Comparison of ENCODE assay signal across 7 cellular contexts in genomic region chr1:203557958-203558760, GRCh38.
DNase-seq lines count a peak whose midpoint lies in the region; ATAC-seq and TF ChIP-seq lines count a peak whose summit lies in the region.

No MANE protein-coding gene starts in this region.

- H3K36me3 Mint-ChIP-seq in endodermal cell (ENCODE audit: low read depth), result no peaks in the 10 kb centered on the region

- no peaks in the 10 kb centered on the region for H3K9me3 ChIP-seq in endodermal cell (ENCODE audit: control insufficient read depth, low read length)

- ATAC-seq in GM21447 (IDR thresholded peaks at IDR 0.05; ENCODE audit: unreplicated experiment) (no peak), HG03025 (IDR thresholded peaks at IDR 0.05; ENCODE audit: low FRiP score, unreplicated experiment) (no peak)

- TF ChIP-seq CTCF in endodermal cell (conservative IDR thresholded peaks at IDR 0.05), result no peak

- no peaks in the 10 kb centered on the region for H3K36me3 ChIP-seq in endodermal cell (ENCODE audit: control insufficient read depth, insufficient read depth, low read length)

- no peak overlapping the region for H3K9ac ChIP-seq in endodermal cell (ENCODE audit: extremely low read depth, low read length, poor library complexity, severe bottlenecking)

- H3K9me3 Mint-ChIP-seq in endodermal cell, result no peaks in the 10 kb centered on the region

- peak; percentile 98 for DNase-seq in LHCN-M2 (ENCODE audit: low read depth)
- DNase-seq in amniotic epithelial cell (ENCODE audit: low read depth), result peak; percentile 98
- DNase-seq in hepatic stellate cell (ENCODE audit: low spot score), result peak; percentile 76
- DNase-seq in endodermal cell, result no peak

- WGBS in endodermal cell (ENCODE audit: insufficient coverage in 1 of 2, insufficient read length in 1 of 2), 2 experiments, result 81 to 84% methylated on average over 3 to 5 of the region's 5 CpGs

- peak overlapping the region; percentile 51 for H3K27ac ChIP-seq in temporal lobe (ENCODE audit: low read depth, low read length)
- no peak overlapping the region for H3K27ac ChIP-seq in endodermal cell (ENCODE audit: low read depth, low read length)

- peaks cover 7% of the 10 kb centered on the region for H3K4me1 ChIP-seq in endodermal cell (ENCODE audit: control insufficient read depth, insufficient read depth, low read length)

- H3K27me3 ChIP-seq in endodermal cell (ENCODE audit: control insufficient read depth, insufficient read depth, low read length, poor library complexity, severe bottlenecking), result no peaks in the 10 kb centered on the region

- no peak overlapping the region for H3K27ac Mint-ChIP-seq in endodermal cell

- H3K4me3 Mint-ChIP-seq in endodermal cell, result no peak overlapping the region

- peaks cover 1% of the 10 kb centered on the region for H3K27me3 Mint-ChIP-seq in endodermal cell (ENCODE audit: insufficient read depth)

- no peak overlapping the region for H3K4me3 ChIP-seq in endodermal cell (ENCODE audit: low read length)

- H3K4me1 Mint-ChIP-seq in endodermal cell, result peaks cover 39% of the 10 kb centered on the region
